Comparison of ENCODE assay signal across 1 cellular context in the genomic region with DNA sequence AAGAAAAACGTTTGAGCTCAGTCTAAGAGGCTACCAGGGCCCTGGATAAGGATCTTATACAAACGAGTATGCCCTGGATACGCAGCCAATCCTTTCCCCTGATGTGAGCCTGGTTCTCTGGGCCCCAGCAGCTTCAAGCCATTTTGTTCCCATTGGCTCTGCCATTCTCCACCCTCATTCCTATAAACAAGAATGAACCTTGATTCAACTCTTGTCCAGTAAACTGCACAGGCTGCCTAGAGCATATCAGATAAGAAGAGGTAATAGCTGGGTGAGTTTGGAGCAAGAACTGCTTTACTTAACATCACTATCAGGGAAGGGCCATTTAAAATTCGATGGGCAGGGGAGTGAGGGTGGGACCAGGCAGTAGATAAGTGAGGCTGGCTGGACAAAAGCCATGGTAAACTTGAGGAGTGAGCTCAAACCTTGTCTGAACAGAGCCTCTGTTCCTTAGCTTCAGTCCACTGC.
TF ChIP-seq lines count a peak whose summit lies in the region.

No MANE protein-coding gene starts in this region.

TF ChIP-seq in endothelial cell of umbilical vein, 7 proteins besides CTCF, POLR2A, EP300 and RAD21:
- TF ChIP-seq, protein P1, sequence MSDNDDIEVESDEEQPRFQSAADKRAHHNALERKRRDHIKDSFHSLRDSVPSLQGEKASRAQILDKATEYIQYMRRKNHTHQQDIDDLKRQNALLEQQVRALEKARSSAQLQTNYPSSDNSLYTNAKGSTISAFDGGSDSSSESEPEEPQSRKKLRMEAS (IDR thresholded peaks at IDR 0.05; ENCODE audit: insufficient read depth, insufficient read length), result no peak
- no peak for TF ChIP-seq GATA2 (IDR thresholded peaks at IDR 0.05; ENCODE audit: insufficient read depth, insufficient read length, low read depth, low read length)
- no peak for TF ChIP-seq MYC (IDR thresholded peaks at IDR 0.05; ENCODE audit: low read depth, low read length)
- TF ChIP-seq POLR2AphosphoS5 (IDR thresholded peaks at IDR 0.05; ENCODE audit: insufficient read depth, low read depth, low read length), result no peak
- no peak for TF ChIP-seq EZH2 (IDR thresholded peaks at IDR 0.05; ENCODE audit: borderline replicate concordance, low read depth, low read length, severe bottlenecking)
- no peak for TF ChIP-seq FOS (IDR thresholded peaks at IDR 0.05; ENCODE audit: borderline replicate concordance, insufficient read depth, low read length)
- TF ChIP-seq JUN (IDR thresholded peaks at IDR 0.05; ENCODE audit: borderline replicate concordance, insufficient read depth, insufficient read length, low read depth), result no peak
